In the genomic region with DNA sequence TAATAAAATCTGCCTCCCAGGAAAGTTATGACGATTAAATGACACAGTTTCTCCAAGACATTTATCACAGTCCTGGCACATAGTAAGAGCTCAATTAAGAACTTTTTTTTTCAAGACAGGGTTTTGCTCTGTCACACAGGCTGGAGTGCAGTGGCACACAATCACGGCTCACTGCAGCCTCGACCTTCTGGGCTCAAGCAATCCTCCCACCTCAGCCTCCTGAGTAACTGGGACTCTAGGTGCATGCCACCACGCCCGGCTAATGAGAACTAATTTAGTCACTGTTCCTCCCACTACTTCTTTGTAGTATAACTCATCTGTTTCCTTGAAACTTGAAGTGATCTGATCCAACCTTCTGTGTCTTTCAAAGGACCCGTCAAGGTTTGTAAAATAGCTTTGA, we compare ENCODE assay signal across 14 cellular contexts.
"Had no signal": no experiment of that assay in that cellular context is flagged by ENCODE, and none has a peak within 500 bp of the region (broad histone marks: within the 10 kb centered on the region; RNA-seq: fewer than 3 reads in every experiment).

No MANE protein-coding gene starts in this region.

- H3K27me3 ChIP-seq: body of pancreas had no signal

- H3K9me3 Mint-ChIP-seq: activated naive CD4-positive, alpha-beta T cell treated with anti-CD3 and anti-CD28 coated beads, Interleukin-2, amount 50 U/mL, for 72 hours had no signal

- ATAC-seq: body of pancreas, psoas muscle, SK-N-SH treated with all-trans-retinoic acid at 6 μM for 48 hours had no signal

- H3K36me3 Mint-ChIP-seq: activated naive CD4-positive, alpha-beta T cell treated with anti-CD3 and anti-CD28 coated beads, Interleukin-2, amount 50 U/mL, for 72 hours had no signal

- H3K27ac Mint-ChIP-seq: activated naive CD4-positive, alpha-beta T cell treated with anti-CD3 and anti-CD28 coated beads, Interleukin-2, amount 50 U/mL, for 72 hours had no signal

- H3K4me3 ChIP-seq: body of pancreas, esophagus muscularis mucosa, lung, psoas muscle, sigmoid colon had no signal

- H3K9me3 ChIP-seq: body of pancreas, esophagus muscularis mucosa, psoas muscle, sigmoid colon had no signal

- H3K36me3 ChIP-seq: esophagus muscularis mucosa, sigmoid colon had no signal

- DNase-seq: amygdala, body of pancreas, islet precursor cell, midbrain, psoas muscle, SHP77, sigmoid colon, T-helper 1 cell, T1000, trophoblast cell had no signal
